1 cellular context compared by ENCODE assay signal in the genomic region with DNA sequence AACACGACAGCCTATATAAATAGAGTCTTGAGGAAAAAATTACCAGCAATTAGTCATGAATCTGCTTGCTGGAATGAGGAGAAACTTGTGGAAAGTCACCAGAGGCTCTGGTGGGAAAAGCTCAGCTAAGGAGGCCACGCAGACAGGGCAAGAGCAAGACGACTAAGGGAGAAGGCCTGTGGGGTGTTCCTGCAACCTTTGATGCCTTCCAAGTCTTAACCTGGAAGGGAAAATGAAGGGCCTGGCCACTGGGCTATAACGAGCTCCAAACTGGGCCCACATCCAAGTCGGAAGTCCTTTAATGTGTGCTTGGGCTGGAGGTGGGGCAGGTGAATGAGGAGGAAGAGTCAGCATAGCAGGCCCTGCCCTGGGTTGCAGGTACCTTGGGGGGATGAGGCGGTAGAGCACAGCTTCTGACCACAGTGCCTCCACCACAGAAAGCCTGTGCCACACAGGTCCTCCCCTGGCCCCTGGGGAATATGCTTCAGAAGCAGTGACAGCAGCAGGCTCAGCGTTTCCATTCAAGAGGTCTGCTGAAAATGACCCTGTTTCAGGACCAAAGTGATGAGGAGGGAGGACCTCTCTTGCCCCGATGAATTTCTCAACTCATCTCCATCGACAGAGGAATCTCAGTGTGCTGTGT.
TF ChIP-seq lines count a peak whose summit lies in the region.

No MANE protein-coding gene starts in this region.

TF ChIP-seq in GM12878, 131 proteins besides CTCF, POLR2A, EP300 and RAD21 (continued from another document):
- TF ChIP-seq, protein P1, sequence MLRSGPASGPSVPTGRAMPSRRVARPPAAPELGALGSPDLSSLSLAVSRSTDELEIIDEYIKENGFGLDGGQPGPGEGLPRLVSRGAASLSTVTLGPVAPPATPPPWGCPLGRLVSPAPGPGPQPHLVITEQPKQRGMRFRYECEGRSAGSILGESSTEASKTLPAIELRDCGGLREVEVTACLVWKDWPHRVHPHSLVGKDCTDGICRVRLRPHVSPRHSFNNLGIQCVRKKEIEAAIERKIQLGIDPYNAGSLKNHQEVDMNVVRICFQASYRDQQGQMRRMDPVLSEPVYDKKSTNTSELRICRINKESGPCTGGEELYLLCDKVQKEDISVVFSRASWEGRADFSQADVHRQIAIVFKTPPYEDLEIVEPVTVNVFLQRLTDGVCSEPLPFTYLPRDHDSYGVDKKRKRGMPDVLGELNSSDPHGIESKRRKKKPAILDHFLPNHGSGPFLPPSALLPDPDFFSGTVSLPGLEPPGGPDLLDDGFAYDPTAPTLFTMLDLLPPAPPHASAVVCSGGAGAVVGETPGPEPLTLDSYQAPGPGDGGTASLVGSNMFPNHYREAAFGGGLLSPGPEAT (IDR thresholded peaks at IDR 0.05; ENCODE audit: low read depth), result no peak
- TF ChIP-seq SRF (IDR thresholded peaks at IDR 0.05; ENCODE audit: low read depth in 2 of 2, low read length in 2 of 2) (no peak), SREBF2 (IDR thresholded peaks at IDR 0.05; ENCODE audit: low read length) (no peak), DPF2 (IDR thresholded peaks at IDR 0.05) (no peak), SUZ12 (IDR thresholded peaks at IDR 0.05; ENCODE audit: unreplicated experiment) (no peak), PML (IDR thresholded peaks at IDR 0.05; ENCODE audit: low read length) (no peak), STAT3 (IDR thresholded peaks at IDR 0.05; ENCODE audit: low read depth, low read length) (no peak), TCF7 (IDR thresholded peaks at IDR 0.05; ENCODE audit: borderline replicate concordance) (no peak)
- TF ChIP-seq, protein P2, sequence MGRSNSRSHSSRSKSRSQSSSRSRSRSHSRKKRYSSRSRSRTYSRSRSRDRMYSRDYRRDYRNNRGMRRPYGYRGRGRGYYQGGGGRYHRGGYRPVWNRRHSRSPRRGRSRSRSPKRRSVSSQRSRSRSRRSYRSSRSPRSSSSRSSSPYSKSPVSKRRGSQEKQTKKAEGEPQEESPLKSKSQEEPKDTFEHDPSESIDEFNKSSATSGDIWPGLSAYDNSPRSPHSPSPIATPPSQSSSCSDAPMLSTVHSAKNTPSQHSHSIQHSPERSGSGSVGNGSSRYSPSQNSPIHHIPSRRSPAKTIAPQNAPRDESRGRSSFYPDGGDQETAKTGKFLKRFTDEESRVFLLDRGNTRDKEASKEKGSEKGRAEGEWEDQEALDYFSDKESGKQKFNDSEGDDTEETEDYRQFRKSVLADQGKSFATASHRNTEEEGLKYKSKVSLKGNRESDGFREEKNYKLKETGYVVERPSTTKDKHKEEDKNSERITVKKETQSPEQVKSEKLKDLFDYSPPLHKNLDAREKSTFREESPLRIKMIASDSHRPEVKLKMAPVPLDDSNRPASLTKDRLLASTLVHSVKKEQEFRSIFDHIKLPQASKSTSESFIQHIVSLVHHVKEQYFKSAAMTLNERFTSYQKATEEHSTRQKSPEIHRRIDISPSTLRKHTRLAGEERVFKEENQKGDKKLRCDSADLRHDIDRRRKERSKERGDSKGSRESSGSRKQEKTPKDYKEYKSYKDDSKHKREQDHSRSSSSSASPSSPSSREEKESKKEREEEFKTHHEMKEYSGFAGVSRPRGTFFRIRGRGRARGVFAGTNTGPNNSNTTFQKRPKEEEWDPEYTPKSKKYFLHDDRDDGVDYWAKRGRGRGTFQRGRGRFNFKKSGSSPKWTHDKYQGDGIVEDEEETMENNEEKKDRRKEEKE (IDR thresholded peaks at IDR 0.05), result no peak
